11 cellular contexts compared by ENCODE assay signal in genomic region chr2:97267411-97268074, GRCh38.
DNase-seq lines count a peak whose midpoint lies in the region; ATAC-seq, FAIRE-seq and TF ChIP-seq lines count a peak whose summit lies in the region.
"Had no signal": no experiment of that assay in that cellular context is flagged by ENCODE, and none has a peak within 500 bp of the region (broad histone marks: within the 10 kb centered on the region; RNA-seq: fewer than 3 reads in every experiment).

No MANE protein-coding gene starts in this region.

- FAIRE-seq in GM19239 (lab: Jason Lieb, UNC): no peak

- dilution Hi-C loops in IMR-90 (cut with HindIII; ENCODE audit: low sequenced_read_pairs, unreplicated experiment): no loop called here

- H4K8ac ChIP-seq in IMR-90 (ENCODE audit: low read depth in 2 of 2, low read length in 2 of 2): no peak overlapping the region

- H3K79me1 ChIP-seq in IMR-90 (ENCODE audit: low read depth in 1 of 2, low read length in 2 of 2): no peaks in the 10 kb centered on the region

- no TSS peak for BruUV-seq in IMR-90 (replicated peaks; lab: Mats Ljungman, UMichigan)

- H3K4me2 ChIP-seq in IMR-90 (ENCODE audit: low read depth, low read length): no peak overlapping the region
- H3K4me2 ChIP-seq: PC-9 had no signal

- no peak overlapping the region for H3K27ac ChIP-seq in IMR-90 (ENCODE audit: insufficient read depth, low read length)
- H3K27ac ChIP-seq in dorsolateral prefrontal cortex: no peak overlapping the region
- H3K27ac ChIP-seq: PC-9 had no signal

- H2BK15ac ChIP-seq in IMR-90 (ENCODE audit: low read depth, low read length): no peak overlapping the region

- no peak overlapping the region for H2BK5ac ChIP-seq in IMR-90 (ENCODE audit: low read depth, low read length, poor library complexity, severe bottlenecking)

- H2AFZ ChIP-seq in IMR-90 (replicated peaks; ENCODE audit: low read length, poor library complexity): no peak overlapping the region
- H2AFZ ChIP-seq: PC-9 had no signal

- H2AK5ac ChIP-seq in IMR-90 (ENCODE audit: low read depth, low read length): no peak overlapping the region

- in situ Hi-C loops in IMR-90 (cut with MboI; ENCODE audit: low sequenced_read_pairs): no loop called here

- ATAC-seq in IMR-90 (ENCODE audit: low read depth) (no peak), HG02885 (IDR thresholded peaks at IDR 0.05; ENCODE audit: poor library complexity, unreplicated experiment) (no peak), GM18505 (IDR thresholded peaks at IDR 0.05; ENCODE audit: unreplicated experiment) (no peak)

- H4K20me1 ChIP-seq in IMR-90 (ENCODE audit: insufficient read depth, low read length): no peaks in the 10 kb centered on the region

- no peak for TF ChIP-seq CTCF in CD14-positive monocyte (IDR thresholded peaks at IDR 0.05)
- no peak for TF ChIP-seq CTCF in IMR-90 (conservative IDR thresholded peaks at IDR 0.05; ENCODE audit: low read depth, low read length)
- TF ChIP-seq CTCF in dorsolateral prefrontal cortex (IDR thresholded peaks at IDR 0.05 in 54 of 56, conservative IDR thresholded peaks at IDR 0.05 in 2 of 56; ENCODE audit: low read depth in 1 of 56, partially characterized antibody in 56 of 56): no peak

- H2BK20ac ChIP-seq in IMR-90 (ENCODE audit: low read depth, low read length): no peak overlapping the region

- H3K36me3 Mint-ChIP-seq in CD14-positive monocyte: no peaks in the 10 kb centered on the region

- no peak overlapping the region for H3K56ac ChIP-seq in IMR-90 (ENCODE audit: extremely low read depth, insufficient read depth, low read length)

- no peaks in the 10 kb centered on the region for H3K36me3 ChIP-seq in IMR-90 (ENCODE audit: control insufficient read depth, insufficient read depth, low read length)

- H3K14ac ChIP-seq in IMR-90 (replicated peaks; ENCODE audit: low read depth, low read length): no peak overlapping the region

- TF ChIP-seq POLR2A in IMR-90 (IDR thresholded peaks at IDR 0.05; ENCODE audit: low read depth, low read length) (no peak), GM18505 (IDR thresholded peaks at IDR 0.05; ENCODE audit: borderline replicate concordance, extremely low read depth, insufficient read depth, insufficient read length) (no peak)

- no peaks in the 10 kb centered on the region for H3K4me1 ChIP-seq in IMR-90 (ENCODE audit: control insufficient read depth, insufficient read depth, low read length)

- no peak overlapping the region for H2BK120ac ChIP-seq in IMR-90 (ENCODE audit: low read depth, low read length)

- CTCF ChIA-PET in IMR-90 (lab: Yijun Ruan, JAX): no interaction called here

- H4K91ac ChIP-seq in IMR-90 (ENCODE audit: insufficient read depth, low read depth, low read length): no peak overlapping the region

- H3K27me3 ChIP-seq in IMR-90 (ENCODE audit: control insufficient read depth, insufficient read depth, low read length): no peaks in the 10 kb centered on the region
- no peaks in the 10 kb centered on the region for H3K27me3 ChIP-seq in dorsolateral prefrontal cortex

- no peak overlapping the region for H3K4me3 Mint-ChIP-seq in CD14-positive monocyte

- POLR2A ChIA-PET in IMR-90 (lab: Charles Lee; ENCODE audit: unreplicated experiment): no interaction called here

- peak; percentile 27 for DNase-seq in CD14-positive monocyte (ENCODE audit: low spot score)
- DNase-seq in IMR-90: peak; percentile 0
- DNase-seq in dorsolateral prefrontal cortex: peak; percentile 4 to 46 (median 26)
- DNase-seq in mucosa of gallbladder (ENCODE audit: low spot score): peak; percentile 10
- DNase-seq in GM19239 (ENCODE audit: insufficient read length, low spot score): no peak
- no peak for DNase-seq in GM19240 (ENCODE audit: insufficient read length, low spot score)
- DNase-seq: Kasumi-1; stimulated activated naive CD4-positive, alpha-beta T cell had no signal

- intact Hi-C loops in CD14-positive monocyte (cut with micrococcal nuclease): no loop called here
- intact Hi-C loops in IMR-90 (cut with micrococcal nuclease): no loop called here
- intact Hi-C loops in dorsolateral prefrontal cortex (cut with DNase I): no loop called here

- H3K4ac ChIP-seq in IMR-90 (ENCODE audit: low read depth, low read length): no peak overlapping the region

- H3K27me3 Mint-ChIP-seq in CD14-positive monocyte (ENCODE audit: low read depth in 3 of 3): peaks cover 0 to 3% (median 2%) of the 10 kb centered on the region in 3 donors

- H3K9me3 Mint-ChIP-seq in CD14-positive monocyte: peaks cover 2 to 13% (median 9%) of the 10 kb centered on the region in 7 donors

- WGBS in IMR-90 (ENCODE audit: extremely low coverage in 2 of 2, insufficient read length in 1 of 2), 2 experiments: 92% methylated on average over 9 of the region's 10 CpGs; no CpG with 5 or more reads in 1 of the 2 experiments

- H3K18ac ChIP-seq in IMR-90 (ENCODE audit: low read depth, low read length): no peak overlapping the region

- H3K9ac ChIP-seq in IMR-90 (ENCODE audit: low read depth, low read length): no peak overlapping the region

- no peak overlapping the region for H4K5ac ChIP-seq in IMR-90 (ENCODE audit: low read depth, low read length)

- H3K9me3 ChIP-seq in IMR-90 (ENCODE audit: control insufficient read depth, insufficient read depth, low read length): no peaks in the 10 kb centered on the region

- H3K4me3 ChIP-seq in IMR-90 (ENCODE audit: insufficient read depth, low read depth, low read length): no peak overlapping the region
- no peak overlapping the region for H3K4me3 ChIP-seq in dorsolateral prefrontal cortex
- H3K4me3 ChIP-seq: PC-9 had no signal

- no peak overlapping the region for H2AK9ac ChIP-seq in IMR-90 (replicated peaks; ENCODE audit: low read depth, low read length, poor library complexity)

- H3K9me1 ChIP-seq in IMR-90 (ENCODE audit: insufficient read depth, low read length): no peaks in the 10 kb centered on the region

- no peak for TF ChIP-seq RAD21 in IMR-90 (IDR thresholded peaks at IDR 0.05; ENCODE audit: low read length)

- no peak overlapping the region for H3K23ac ChIP-seq in IMR-90 (ENCODE audit: low read depth, low read length)

- H3K4me1 Mint-ChIP-seq in CD14-positive monocyte: no peaks in the 10 kb centered on the region

- H3K27ac Mint-ChIP-seq in CD14-positive monocyte: no peak overlapping the region

TF ChIP-seq in IMR-90, 13 proteins besides CTCF, POLR2A, EP300 and RAD21:
- TF ChIP-seq MAZ (IDR thresholded peaks at IDR 0.05; ENCODE audit: borderline replicate concordance, low read depth, low read length) (no peak), RCOR1 (IDR thresholded peaks at IDR 0.05; ENCODE audit: insufficient replicate concordance, low read length) (no peak), NFE2L2 (IDR thresholded peaks at IDR 0.05; ENCODE audit: low read depth, low read length) (no peak)
TF ChIP-seq in IMR-90: peak in this region for 0.

Comparison
In these comparisons a context has a peak if more than half of its experiments do, and no peak if none do; other contexts are left out.
1. DNase-seq: peak in CD14-positive monocyte (single experiment), IMR-90 (single experiment), dorsolateral prefrontal cortex (10 of 10) and mucosa of gallbladder (single experiment); none in GM19239 (single experiment) and GM19240 (single experiment).